In genomic region chr1:940121-941026, GRCh38 we compare ENCODE assay signal across 9 cellular contexts. TPM values are rescaled to one million over a fixed set of nuclear protein-coding genes. Genes with fewer than 3 reads are reported as not detected.
DNase-seq lines count a peak whose midpoint lies in the region; ATAC-seq and TF ChIP-seq lines count a peak whose summit lies in the region.
"Had no signal": no experiment of that assay in that cellular context is flagged by ENCODE, and none has a peak within 500 bp of the region (broad histone marks: within the 10 kb centered on the region; RNA-seq: fewer than 3 reads in every experiment).

No MANE protein-coding gene starts in this region.

- H3K27me3 Mint-ChIP-seq in CD4-positive, alpha-beta T cell: peaks cover 48% of the 10 kb centered on the region
- peaks cover 4 to 50% (median 50%) of the 10 kb centered on the region in 3 donors for H3K27me3 Mint-ChIP-seq in naive B cell

- H3K36me3 ChIP-seq in esophagus (ENCODE audit: control insufficient read depth in 2 of 2, insufficient read depth in 2 of 2, low read length in 1 of 2): peaks cover 0 to 7% of the 10 kb centered on the region in 2 donors

- peak overlapping the region; percentile 21 to 22 for H3K4me3 ChIP-seq in esophagus (ENCODE audit: low read depth in 1 of 2, low read length in 2 of 2)

- ATAC-seq in CD4-positive, alpha-beta T cell (ENCODE audit: poor library complexity): peak; percentile 25
- ATAC-seq in SK-N-SH treated with all-trans-retinoic acid at 6 μM for 48 hours (peak; percentile 23), naive B cell (ENCODE audit: low read depth in 2 of 2) (peak; percentile 29 to 47), HG02852 (IDR thresholded peaks at IDR 0.05; ENCODE audit: unreplicated experiment) (no peak)

- H3K4me1 ChIP-seq in esophagus (ENCODE audit: control insufficient read depth in 2 of 2, insufficient read depth in 2 of 2, low read length in 1 of 2): peaks cover 13 to 29% of the 10 kb centered on the region in 2 donors

- CTCF ChIA-PET in CD4-positive, alpha-beta T cell (lab: Charles Lee): interaction anchor here (0.8 to 1.1 kb wide), 3 partner anchors 26 to 62 kb away, joined by 3 to 4 read pairs (median 3); partner anchors contain the start of gene PLEKHN1

- WGBS in esophagus, 2 donors: 0 to 1% methylated on average over 50 to 86 of the region's 86 CpGs

- intact Hi-C loops in CD4-positive, alpha-beta T cell (cut with DNase I, micrococcal nuclease): no loop called here

- H3K4me3 Mint-ChIP-seq in CD4-positive, alpha-beta T cell: peak overlapping the region; percentile 38
- H3K4me3 Mint-ChIP-seq in naive B cell: peak overlapping the region; percentile 47 to 90 (median 82)

- peak in 1 of 10 experiments; percentile 27 for DNase-seq in CD4-positive, alpha-beta T cell
- peak; percentile 89 for DNase-seq in HK-2 (ENCODE audit: unreplicated experiment)
- DNase-seq in naive B cell: no peak
- no peak for DNase-seq in NCI-H510A (lab: John Stamatoyannopoulos, UW)
- no peak for DNase-seq in MV-4-11 (lab: John Stamatoyannopoulos, UW)

- no peak overlapping the region for H3K27ac Mint-ChIP-seq in CD4-positive, alpha-beta T cell
- H3K27ac Mint-ChIP-seq in naive B cell: no peak overlapping the region

- no peaks in the 10 kb centered on the region for H3K9me3 Mint-ChIP-seq in CD4-positive, alpha-beta T cell
- H3K9me3 Mint-ChIP-seq in naive B cell: no peaks in the 10 kb centered on the region

- H3K36me3 Mint-ChIP-seq in CD4-positive, alpha-beta T cell (ENCODE audit: low read depth): peaks cover 8% of the 10 kb centered on the region
- H3K36me3 Mint-ChIP-seq in naive B cell: peaks cover 0 to 2% of the 10 kb centered on the region in 2 donors

- no peak overlapping the region for H3K27ac ChIP-seq in CD4-positive, alpha-beta T cell (ENCODE audit: low read depth, low read length)
- peak overlapping the region; percentile 26 to 47 for H3K27ac ChIP-seq in esophagus (ENCODE audit: low read depth in 2 of 2, low read length in 1 of 2)
- H3K27ac ChIP-seq: neutrophil had no signal

- POLR2A ChIA-PET in CD4-positive, alpha-beta T cell (lab: Charles Lee): no interaction called here

- TF ChIP-seq CTCF in CD4-positive, alpha-beta T cell (IDR thresholded peaks at IDR 0.05): no peak

- peaks cover 5% of the 10 kb centered on the region for H3K4me1 Mint-ChIP-seq in CD4-positive, alpha-beta T cell (ENCODE audit: low read depth)
- H3K4me1 Mint-ChIP-seq in naive B cell: peaks cover 6 to 16% (median 12%) of the 10 kb centered on the region in 3 donors

- peaks cover 59% of the 10 kb centered on the region for H3K27me3 ChIP-seq in CD4-positive, alpha-beta T cell (ENCODE audit: control insufficient read depth, insufficient read depth, low read length)
- H3K27me3 ChIP-seq in esophagus (ENCODE audit: control insufficient read depth in 1 of 2, insufficient read depth in 2 of 2, low read length in 2 of 2): peaks cover 0 to 38% of the 10 kb centered on the region in 2 donors

- H3K9me3 ChIP-seq in CD4-positive, alpha-beta T cell (ENCODE audit: control insufficient read depth, low read length): no peaks in the 10 kb centered on the region
- peaks cover 0 to 3% of the 10 kb centered on the region in 2 donors for H3K9me3 ChIP-seq in esophagus (ENCODE audit: control insufficient read depth in 2 of 2, insufficient read depth in 1 of 2, low read depth in 1 of 2, low read length in 1 of 2)
- H3K9me3 ChIP-seq: neutrophil had no signal

TF ChIP-seq in SK-N-SH treated with all-trans-retinoic acid at 6 μM for 48 hours, 23 proteins besides CTCF, POLR2A, EP300 and RAD21:
- TF ChIP-seq ZNF565 (CRISPR knock-in tag; conservative IDR thresholded peaks at IDR 0.05; ENCODE audit: low read depth) (no peak), TSHZ2 (CRISPR knock-in tag; IDR thresholded peaks at IDR 0.05) (no peak)

RNA-seq across cellular contexts. Expression of gene SAMD11, which starts 16.7 kb away (rescaled TPM):
- total RNA-seq in CD4-positive, alpha-beta T cell: not detected
- polyA plus RNA-seq in esophagus (1 to 10 TPM in 1 of 2 donors, under 1 TPM in 1; 0.68 to 1.5 TPM), naive B cell (ENCODE audit: low read depth in 6 of 6) (under 1 TPM in 2 of 6 donors, not detected in 4; 0.19 to 0.40 TPM)

RNA-seq across cellular contexts. Expression of gene NOC2L, which starts 18.7 kb away (rescaled TPM):
- total RNA-seq in CD4-positive, alpha-beta T cell: 10 to 100 TPM; 50.2 to 52.0 TPM
- 10 to 100 TPM; 60.8 to 67.4 TPM for polyA plus RNA-seq in esophagus
- polyA plus RNA-seq in naive B cell (ENCODE audit: low read depth in 6 of 6): 10 to 100 TPM; 50.8 to 78.2 (median 60.4) TPM

RNA-seq across cellular contexts. Expression of gene KLHL17, which starts 20.0 kb away (rescaled TPM):
- 10 to 100 TPM; 13.9 TPM for total RNA-seq in CD4-positive, alpha-beta T cell
- 10 to 100 TPM; 11.9 to 21.8 TPM for polyA plus RNA-seq in esophagus
- 1 to 10 TPM in 4 of 6 donors, under 1 TPM in 1, not detected in 1; 0.70 to 1.8 (median 1.4) TPM for polyA plus RNA-seq in naive B cell (ENCODE audit: low read depth in 6 of 6)

RNA-seq across cellular contexts. Expression of gene PLEKHN1, which starts 25.9 kb away (rescaled TPM):
- total RNA-seq in CD4-positive, alpha-beta T cell: under 1 TPM; 0.69 to 0.95 TPM
- polyA plus RNA-seq in esophagus (10 to 100 TPM; 35.6 to 74.7 TPM), naive B cell (ENCODE audit: low read depth in 6 of 6) (not detected)

RNA-seq across cellular contexts. Expression of gene PERM1, which starts 41.5 kb away (rescaled TPM):
- total RNA-seq in CD4-positive, alpha-beta T cell: not detected
- 1 to 10 TPM in 1 of 2 donors, under 1 TPM in 1; 0.47 to 3.4 TPM for polyA plus RNA-seq in esophagus
- polyA plus RNA-seq in naive B cell (ENCODE audit: low read depth in 6 of 6): not detected

Comparison
In these comparisons a context has a peak if more than half of its experiments do, and no peak if none do; other contexts are left out.
1. RNA of gene KLHL17, which starts 20.0 kb away (polyA plus RNA-seq): 11.9 to 21.8 TPM in esophagus; 0.70 to 1.8 TPM in naive B cell; every median in the first group is over 4 times any median in the second.